Comparison of ENCODE assay signal across 18 cellular contexts in the genomic region with DNA sequence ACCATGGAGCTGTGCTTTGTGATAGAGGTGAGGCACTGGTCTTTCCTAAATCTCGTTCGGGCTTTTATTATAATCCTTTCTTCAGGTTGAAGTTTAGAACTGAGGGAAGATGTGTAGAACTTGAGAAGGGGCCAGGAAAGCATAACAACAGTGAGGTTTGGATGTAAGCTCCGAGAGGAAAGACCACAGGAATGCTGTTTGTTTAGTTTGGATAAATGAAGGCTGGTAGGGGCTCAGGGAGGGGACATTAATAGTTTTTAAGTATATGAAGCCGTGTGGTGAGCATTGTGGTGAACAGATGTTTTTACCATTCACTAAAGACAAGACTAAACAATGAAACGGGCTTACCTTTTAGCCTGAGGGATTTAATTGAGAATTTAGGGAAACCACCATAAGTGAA.
DNase-seq lines count a peak whose midpoint lies in the region; ATAC-seq and TF ChIP-seq lines count a peak whose summit lies in the region.
"Had no signal": no experiment of that assay in that cellular context is flagged by ENCODE, and none has a peak within 500 bp of the region (broad histone marks: within the 10 kb centered on the region; RNA-seq: fewer than 3 reads in every experiment).

No MANE protein-coding gene starts in this region.

- H4K20me1 ChIP-seq in hepatocyte (ENCODE audit: insufficient read depth, poor library complexity, severe bottlenecking): no peaks in the 10 kb centered on the region

- no peaks in the 10 kb centered on the region for H3K36me3 ChIP-seq in hepatocyte (replicated peaks; ENCODE audit: insufficient read depth, low read depth)

- H3K4me3 ChIP-seq in AG04449 (ENCODE audit: low read depth, low read length): no peak overlapping the region
- H3K4me3 ChIP-seq in astrocyte of the spinal cord (ENCODE audit: low read depth, low read length): no peak overlapping the region
- H3K4me3 ChIP-seq in hepatocyte: no peak overlapping the region
- H3K4me3 ChIP-seq: A549, body of pancreas, SK-N-MC had no signal

- no peak for ATAC-seq in GM19397 (IDR thresholded peaks at IDR 0.05; ENCODE audit: unreplicated experiment)
- ATAC-seq: A549; activated T-cell treated with anti-CD3 and anti-CD28 coated beads, Interleukin-2, amount 50 U/mL, for 4 hours; body of pancreas; natural killer cell had no signal

- DNase-seq in AG04449 (ENCODE audit: low read depth, low spot score) (peak; percentile 65), HFFc6 (peak; percentile 63), astrocyte of the spinal cord (ENCODE audit: low read depth, low spot score) (peak; percentile 92), hepatocyte (ENCODE audit: low spot score) (peak; percentile 38), putamen (ENCODE audit: low spot score) (no peak), COLO829 (ENCODE audit: low spot score) (no peak), activated gamma-delta T cell treated with Interleukin-2 at 50 U/mL for 16 hours (no peak)
- DNase-seq: activated T-cell treated with anti-CD3 and anti-CD28 coated beads, Interleukin-2, amount 50 U/mL, for 4 hours; body of pancreas; DMS79 treated with DMSO at 0.1 percent for 48 hours; natural killer cell; NCI-H1417 treated with DMSO at 0.1 percent for 48 hours; NCI-H69; stimulated activated CD4-positive, alpha-beta T cell treated with anti-CD3 and anti-CD28 coated beads, Interleukin-15, amount 100 ng/mL, for 24 hours had no signal

- CTCF ChIA-PET in AG04449 (lab: Yijun Ruan, JAX): interaction anchor here (0.6 to 1.8 kb wide), 6 partner anchors 9 to 188 kb away, joined by 3 to 6 read pairs (median 4); no protein-coding TSS in a partner anchor

- H3K4me2 ChIP-seq in hepatocyte: peak overlapping the region; percentile 29
- H3K4me2 ChIP-seq: A549 had no signal

- no peak overlapping the region; the same call in 1 of the 2 replicates for H3K27ac Mint-ChIP-seq in HFFc6

- TF ChIP-seq CTCF in AG04449 (IDR thresholded peaks at IDR 0.05; ENCODE audit: insufficient read depth, low read length, missing control alignments) (no peak), HFFc6 (IDR thresholded peaks at IDR 0.05) (no peak), astrocyte of the spinal cord (IDR thresholded peaks at IDR 0.05; ENCODE audit: low read depth, low read length) (no peak), hepatocyte (IDR thresholded peaks at IDR 0.05; ENCODE audit: poor library complexity) (no peak)

- H2AFZ ChIP-seq in hepatocyte: no peak overlapping the region

- in situ Hi-C loops in astrocyte of the spinal cord (cut with HindIII; ENCODE audit: low sequenced_read_pairs): no loop called here

- no peaks in the 10 kb centered on the region for H3K79me2 ChIP-seq in hepatocyte

- POLR2A ChIA-PET in AG04449 (lab: Yijun Ruan, JAX): interaction anchor here (0.6 kb wide), 1 partner anchor 133 kb away, joined by 3 read pairs; no protein-coding TSS in a partner anchor

- no peaks in the 10 kb centered on the region for H3K9me3 Mint-ChIP-seq in HFFc6
- H3K9me3 Mint-ChIP-seq: activated T-cell treated with anti-CD3 and anti-CD28 coated beads, Interleukin-2, amount 50 U/mL, for 4 hours; natural killer cell had no signal

- H3K4me3 Mint-ChIP-seq in HFFc6: no peak overlapping the region
- H3K4me3 Mint-ChIP-seq: activated T-cell treated with anti-CD3 and anti-CD28 coated beads, Interleukin-2, amount 50 U/mL, for 4 hours; natural killer cell had no signal

- no peaks in the 10 kb centered on the region for H3K9me3 ChIP-seq in hepatocyte (ENCODE audit: low read depth)
- H3K9me3 ChIP-seq: A549, body of pancreas had no signal

- no peaks in the 10 kb centered on the region for H3K27me3 ChIP-seq in hepatocyte
- H3K27me3 ChIP-seq: body of pancreas had no signal

- H3K27ac ChIP-seq in hepatocyte: peak overlapping the region; percentile 39
- H3K27ac ChIP-seq: A549, body of pancreas, epithelial cell of prostate, SK-N-MC had no signal

- no peaks in the 10 kb centered on the region for H3K36me3 Mint-ChIP-seq in HFFc6 (ENCODE audit: low read depth)
- H3K36me3 Mint-ChIP-seq: natural killer cell had no signal

- H3K4me1 ChIP-seq in hepatocyte (ENCODE audit: insufficient read depth): peaks cover 17% of the 10 kb centered on the region
- H3K4me1 ChIP-seq: A549, body of pancreas had no signal

- peaks cover 2% of the 10 kb centered on the region; the same call in 1 of the 2 replicates for H3K27me3 Mint-ChIP-seq in HFFc6 (ENCODE audit: insufficient read depth)

- H3K4me1 Mint-ChIP-seq in HFFc6 (ENCODE audit: low read depth): peaks cover 26% of the 10 kb centered on the region

- no peaks in the 10 kb centered on the region for H3K9me2 ChIP-seq in hepatocyte (replicated peaks; ENCODE audit: insufficient read depth)

- 38% methylated on average over 5 of the region's 5 CpGs for WGBS in hepatocyte (ENCODE audit: low lambda C conversion rate, missing lambda C conversion rate)

Comparison
In these comparisons a context has a peak if more than half of its experiments do, and no peak if none do; other contexts are left out.
1. DNase-seq: peak in AG04449 (single experiment), HFFc6 (single experiment), astrocyte of the spinal cord (single experiment) and hepatocyte (single experiment); none in putamen (single experiment), COLO829 (single experiment) and activated gamma-delta T cell treated with Interleukin-2 at 50 U/mL for 16 hours (single experiment).